In the genomic region with DNA sequence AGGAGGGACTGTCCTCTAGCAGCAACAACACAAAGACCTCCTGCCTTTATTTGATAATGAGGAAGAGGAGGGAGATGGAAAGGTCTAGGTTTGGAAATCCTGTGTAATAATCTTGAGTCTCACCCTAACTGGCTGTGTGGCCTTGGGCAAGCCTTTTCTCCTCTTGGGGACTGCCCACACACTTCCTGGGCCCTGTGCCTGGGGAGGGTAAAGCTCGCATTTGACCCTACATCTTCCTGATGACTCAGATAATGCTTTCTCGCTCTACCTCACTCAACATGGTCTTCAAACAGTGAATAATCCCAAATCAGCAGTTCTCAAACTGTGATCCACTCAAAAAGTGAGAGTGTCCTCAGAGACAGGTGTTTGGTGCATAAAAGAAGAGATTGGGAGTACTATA, we compare ENCODE assay signal across 18 cellular contexts.
"Had no signal": no experiment of that assay in that cellular context is flagged by ENCODE, and none has a peak within 500 bp of the region (broad histone marks: within the 10 kb centered on the region; RNA-seq: fewer than 3 reads in every experiment).

No MANE protein-coding gene starts in this region.

- H3K27me3 ChIP-seq: vagina had no signal

- H3K27ac ChIP-seq: coronary artery, esophagus muscularis mucosa, neural progenitor cell, vagina had no signal

- H3K4me2 ChIP-seq: neural progenitor cell had no signal

- H3K36me3 Mint-ChIP-seq: mesothelial cell of epicardium, neural progenitor cell had no signal

- H3K9ac ChIP-seq: neural progenitor cell had no signal

- ATAC-seq: left ventricle myocardium superior; naive thymus-derived CD8-positive, alpha-beta T cell had no signal

- H3K4me1 Mint-ChIP-seq: activated CD4-positive, alpha-beta memory T cell treated with anti-CD3 and anti-CD28 coated beads, Interleukin-2, amount 10 ng/mL, durations not matched to agents 7 days and 5 days had no signal

- H3K9me3 ChIP-seq: esophagus muscularis mucosa, vagina had no signal

- H3K4me3 Mint-ChIP-seq: activated CD4-positive, alpha-beta memory T cell treated with anti-CD3 and anti-CD28 coated beads, Interleukin-2, amount 10 ng/mL, durations not matched to agents 7 days and 5 days; activated CD4-positive, alpha-beta T cell treated with anti-CD3 and anti-CD28 coated beads, Interleukin-2, amount 10 ng/mL, durations not matched to agents 24 days and 14 days; mesothelial cell of epicardium; naive thymus-derived CD8-positive, alpha-beta T cell; neural progenitor cell had no signal

- H3K9me3 Mint-ChIP-seq: activated CD4-positive, alpha-beta memory T cell treated with anti-CD3 and anti-CD28 coated beads, Interleukin-2, amount 10 ng/mL, durations not matched to agents 7 days and 5 days; activated CD4-positive, alpha-beta T cell treated with anti-CD3 and anti-CD28 coated beads, Interleukin-2, amount 10 ng/mL, durations not matched to agents 24 days and 14 days; activated T-helper 2 cell treated with anti-CD3 and anti-CD28 coated beads, Interferon-gamma antibody, Interleukin-2, Interleukin-4, amounts not matched to agents 10 μg/mL and 5 μg/mL and 100 μg/mL, durations not matched to agents 14 hours and 24 hours and 36 hours; mesothelial cell of epicardium; neural progenitor cell had no signal

- H3K4me3 ChIP-seq: coronary artery, esophagus muscularis mucosa, neural progenitor cell, vagina had no signal

- H3K36me3 ChIP-seq: esophagus muscularis mucosa, neural progenitor cell, vagina had no signal

- H2AFZ ChIP-seq: neural progenitor cell had no signal

- H3K27ac Mint-ChIP-seq: activated CD4-positive, alpha-beta memory T cell treated with anti-CD3 and anti-CD28 coated beads, Interleukin-2, amount 10 ng/mL, durations not matched to agents 7 days and 5 days; activated CD4-positive, alpha-beta T cell treated with anti-CD3 and anti-CD28 coated beads, Interleukin-2, amount 10 ng/mL, durations not matched to agents 24 days and 14 days; activated T-helper 2 cell treated with anti-CD3 and anti-CD28 coated beads, Interferon-gamma antibody, Interleukin-2, Interleukin-4, amounts not matched to agents 10 μg/mL and 5 μg/mL and 100 μg/mL, durations not matched to agents 14 hours and 24 hours and 36 hours; mesothelial cell of epicardium; naive thymus-derived CD8-positive, alpha-beta T cell; neural progenitor cell; progenitor cell of endocrine pancreas had no signal

- DNase-seq: activated CD4-positive, alpha-beta memory T cell treated with anti-CD3 and anti-CD28 coated beads, Interleukin-2, amount 10 ng/mL, durations not matched to agents 7 days and 5 days; activated CD4-positive, alpha-beta T cell treated with anti-CD3 and anti-CD28 coated beads, Interleukin-2, amount 10 ng/mL, durations not matched to agents 24 days and 14 days; activated CD4-positive, CD25-positive, alpha-beta regulatory T cell; activated naive CD4-positive, alpha-beta T cell; cerebellar nuclear complex; glutamatergic neuron; hippocampal formation; left ventricle myocardium superior; naive thymus-derived CD8-positive, alpha-beta T cell; retina; stimulated activated CD4-positive, alpha-beta T cell treated with anti-CD3 and anti-CD28 coated beads, Interleukin-4, amount 100 ng/mL, for 1 hour had no signal
